In the genomic region with DNA sequence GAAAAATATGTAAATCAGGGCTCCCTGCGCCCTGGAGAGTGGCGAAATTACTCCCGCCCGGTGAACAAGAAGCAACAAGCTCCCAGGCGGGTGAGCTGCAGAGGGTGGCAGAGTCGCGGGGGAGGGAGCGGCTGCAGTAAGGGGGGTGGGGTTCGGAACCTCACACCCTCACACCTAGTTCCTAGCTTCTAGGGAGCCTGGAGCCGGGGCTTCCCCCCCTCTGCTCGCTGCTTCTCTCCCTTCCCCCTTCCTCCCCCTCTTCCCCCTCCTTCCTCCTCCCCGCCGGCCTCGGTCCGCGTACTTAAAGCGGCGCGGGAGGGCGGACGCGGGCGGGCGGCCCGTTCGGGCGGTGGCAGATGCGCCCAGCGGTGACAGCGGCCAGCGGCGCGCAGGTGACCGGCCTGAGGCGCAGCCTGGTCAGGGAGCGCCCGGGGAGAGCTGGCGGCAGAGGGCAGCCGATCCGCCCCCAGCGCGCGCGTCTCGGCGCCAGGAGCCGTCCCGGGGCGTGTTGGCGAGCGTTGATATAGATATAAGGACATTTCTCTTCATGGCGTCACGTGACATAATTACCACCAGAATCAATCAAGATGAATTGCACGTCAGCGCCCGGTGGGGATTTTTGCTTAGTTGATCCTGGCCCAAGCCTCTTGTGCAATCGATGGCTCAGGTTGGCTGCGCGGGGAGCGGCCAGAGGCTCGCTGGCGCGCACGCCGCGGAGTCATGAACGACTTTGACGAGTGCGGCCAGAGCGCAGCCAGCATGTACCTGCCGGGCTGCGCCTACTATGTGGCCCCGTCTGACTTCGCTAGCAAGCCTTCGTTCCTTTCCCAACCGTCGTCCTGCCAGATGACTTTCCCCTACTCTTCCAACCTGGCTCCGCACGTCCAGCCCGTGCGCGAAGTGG, we compare ENCODE assay signal across 8 cellular contexts. TPM values are rescaled to one million over a fixed set of nuclear protein-coding genes. Genes with fewer than 3 reads are reported as not detected.
DNase-seq lines count a peak whose midpoint lies in the region; ATAC-seq and TF ChIP-seq lines count a peak whose summit lies in the region.

A gene (plus strand): TSS at position 645 of the 904 bp plus-strand sequence. CDS start 76 bp downstream, at position 721.

- H3K27ac ChIP-seq in HUES64 (ENCODE audit: low read depth, low read length): no peak within 1 kb of the TSS
- no peak within 1 kb of the TSS for H3K27ac ChIP-seq in iPS DF 6.9 (ENCODE audit: low read length)

- H3K27me3 Mint-ChIP-seq in stimulated activated naive B cell treated with anti-CD40 and anti-IgM and Interleukin-4, amounts not matched to agents 10 μg/mL and 1 μg/mL and 100 μg/mL, for 72 hours: peaks cover 73 to 78% of the 10 kb centered on the region in 2 donors

- H3K4me3 ChIP-seq in BJ (ENCODE audit: low read depth, low read length): peak within 1 kb of the TSS; percentile 54
- H3K4me3 ChIP-seq in HUES64 (ENCODE audit: low read length): peak within 1 kb of the TSS; percentile 22; the same call in 1 of the 2 replicates
- H3K4me3 ChIP-seq in iPS DF 6.9 (ENCODE audit: low read length): peak within 1 kb of the TSS; percentile 10; the same call in 1 of the 2 replicates

- peaks cover 1% of the 10 kb centered on the region for H3K36me3 ChIP-seq in BJ (ENCODE audit: control insufficient read depth, insufficient read depth, low read length)
- H3K36me3 ChIP-seq in HUES64 (ENCODE audit: insufficient read depth, low read length): no peaks in the 10 kb centered on the region
- H3K36me3 ChIP-seq in iPS DF 6.9 (ENCODE audit: control insufficient read depth, insufficient read depth, low read length): no peaks in the 10 kb centered on the region; the same call in 1 of the 2 replicates

- H3K9me3 ChIP-seq in HUES64 (ENCODE audit: insufficient read depth, low read depth, low read length) (no peaks in the 10 kb centered on the region), iPS DF 6.9 (ENCODE audit: control insufficient read depth, insufficient read depth, low read length) (no peaks in the 10 kb centered on the region)

- under 1% methylated on average over 78 of the region's 82 CpGs for WGBS in HUES64
- WGBS in iPS DF 6.9 (ENCODE audit: insufficient coverage, insufficient read length): no CpG with 5 or more reads among the region's 82 CpGs

- peak within 1 kb of the TSS; percentile 83 for H3K27ac Mint-ChIP-seq in stimulated activated naive B cell treated with anti-CD40 and anti-IgM and Interleukin-4, amounts not matched to agents 10 μg/mL and 1 μg/mL and 100 μg/mL, for 72 hours

- no peak for DNase-seq in BJ (ENCODE audit: low read depth)
- DNase-seq in SW480 (ENCODE audit: low spot score): peak; percentile 64
- DNase-seq in iPS DF 6.9 (ENCODE audit: low read depth, low spot score): no peak
- DNase-seq in stimulated activated naive B cell treated with anti-CD40 and anti-IgM and Interleukin-4, amounts not matched to agents 10 μg/mL and 1 μg/mL and 100 μg/mL, for 72 hours: no peak
- no peak for DNase-seq in NK-92 (lab: John Stamatoyannopoulos, UW; ENCODE audit: unreplicated experiment)

- H3K9ac ChIP-seq in HUES64 (ENCODE audit: low read depth, low read length): no peak within 1 kb of the TSS

- H3K4me1 Mint-ChIP-seq in stimulated activated naive B cell treated with anti-CD40 and anti-IgM and Interleukin-4, amounts not matched to agents 10 μg/mL and 1 μg/mL and 100 μg/mL, for 72 hours: peaks cover 23 to 36% of the 10 kb centered on the region in 2 donors

- peak; percentile 12 to 23 for ATAC-seq in stimulated activated naive B cell treated with anti-CD40 and anti-IgM and Interleukin-4, amounts not matched to agents 10 μg/mL and 1 μg/mL and 100 μg/mL, for 72 hours (replicated peaks)
- ATAC-seq in GM21360 (IDR thresholded peaks at IDR 0.05; ENCODE audit: unreplicated experiment) (no peak), GM18861 (IDR thresholded peaks at IDR 0.05; ENCODE audit: unreplicated experiment) (no peak)

- TF ChIP-seq CTCF in BJ (IDR thresholded peaks at IDR 0.05; ENCODE audit: insufficient read depth, low read depth, low read length): no peak

- CTCF ChIA-PET in BJ (lab: Yijun Ruan, JAX): no interaction called here

- H3K4me1 ChIP-seq in HUES64 (ENCODE audit: insufficient read depth, low read length): peaks cover 7% of the 10 kb centered on the region; the same call in 1 of the 2 replicates
- peaks cover 5% of the 10 kb centered on the region for H3K4me1 ChIP-seq in iPS DF 6.9 (ENCODE audit: control insufficient read depth, insufficient read depth, low read length)

- POLR2A ChIA-PET in BJ (lab: Charles Lee): no interaction called here

- peaks cover 3 to 9% of the 10 kb centered on the region in 2 donors for H3K36me3 Mint-ChIP-seq in stimulated activated naive B cell treated with anti-CD40 and anti-IgM and Interleukin-4, amounts not matched to agents 10 μg/mL and 1 μg/mL and 100 μg/mL, for 72 hours

- H3K4me3 Mint-ChIP-seq in stimulated activated naive B cell treated with anti-CD40 and anti-IgM and Interleukin-4, amounts not matched to agents 10 μg/mL and 1 μg/mL and 100 μg/mL, for 72 hours: peak within 1 kb of the TSS; percentile 59 to 66

- peaks cover 0 to 2% of the 10 kb centered on the region in 2 donors for H3K9me3 Mint-ChIP-seq in stimulated activated naive B cell treated with anti-CD40 and anti-IgM and Interleukin-4, amounts not matched to agents 10 μg/mL and 1 μg/mL and 100 μg/mL, for 72 hours

- H3K27me3 ChIP-seq in BJ (ENCODE audit: control insufficient read depth, insufficient read depth, low read length) (peaks cover 3% of the 10 kb centered on the region; the same call in 1 of the 2 replicates), HUES64 (ENCODE audit: insufficient read depth, low read length) (peaks cover 99% of the 10 kb centered on the region), iPS DF 6.9 (ENCODE audit: control insufficient read depth, insufficient read depth, low read length) (peaks cover 95% of the 10 kb centered on the region)

RNA-seq across cellular contexts. Expression of the gene that starts here (rescaled TPM):
- polyA plus RNA-seq in BJ (2011; rRNA removed): 9.8 and 9.9 TPM in 2 replicates
- 2.1 and 3.4 TPM in 2 replicates for polyA minus RNA-seq in BJ (2011; rRNA and poly(A)+ RNA removed)
- not detected for polyA plus RNA-seq in HUES64 (2013, experiment 1 of 2)
- polyA plus RNA-seq in HUES64 (2013, experiment 2 of 2): 0.38 TPM

Comparison
In these comparisons a context has a peak if more than half of its experiments do, and no peak if none do; other contexts are left out.
1. ATAC-seq: peak in stimulated activated naive B cell treated with anti-CD40 and anti-IgM and Interleukin-4, amounts not matched to agents 10 μg/mL and 1 μg/mL and 100 μg/mL, for 72 hours (2 of 2); none in GM21360 (single experiment) and GM18861 (single experiment).
2. Peak in every context shown above with its lines, with median percentiles within 50 percentile points of each other: H3K4me3 ChIP-seq.